ENCODE assay signal across 16 cellular contexts in genomic region chr18:42105382-42105781, GRCh38.
DNase-seq lines count a peak whose midpoint lies in the region; ATAC-seq and TF ChIP-seq lines count a peak whose summit lies in the region.
"Had no signal": no experiment of that assay in that cellular context is flagged by ENCODE, and none has a peak within 500 bp of the region (broad histone marks: within the 10 kb centered on the region; RNA-seq: fewer than 3 reads in every experiment).

No MANE protein-coding gene starts in this region.

- H3K9me2 ChIP-seq in MM.1S (replicated peaks; ENCODE audit: insufficient read depth, low read length), result no peaks in the 10 kb centered on the region
- H3K9me2 ChIP-seq in neural cell (ENCODE audit: insufficient read depth, low read length), result no peaks in the 10 kb centered on the region

- H3K36me3 ChIP-seq in MM.1S (replicated peaks; ENCODE audit: insufficient read depth, low read length) (no peaks in the 10 kb centered on the region), neural cell (ENCODE audit: insufficient read depth, low read length) (no peaks in the 10 kb centered on the region), tibial nerve (no peaks in the 10 kb centered on the region)
- H3K36me3 ChIP-seq: BLaER1 had no signal

- H3F3A ChIP-seq in MM.1S (ENCODE audit: insufficient read depth, low read length) (no peaks in the 10 kb centered on the region), neural cell (ENCODE audit: insufficient read depth, low read length, poor library complexity, severe bottlenecking) (no peaks in the 10 kb centered on the region)

- no peak overlapping the region for H2AFZ ChIP-seq in MM.1S (ENCODE audit: low read length)
- no peak overlapping the region for H2AFZ ChIP-seq in neural cell (ENCODE audit: low read depth, low read length)

- no peaks in the 10 kb centered on the region for H3K9me3 Mint-ChIP-seq in effector memory CD8-positive, alpha-beta T cell
- H3K9me3 Mint-ChIP-seq: CD4-positive, alpha-beta memory T cell; H9 had no signal

- H3K79me2 ChIP-seq in MM.1S (ENCODE audit: low read length) (no peaks in the 10 kb centered on the region), neural cell (replicated peaks; ENCODE audit: insufficient read depth, low read length) (no peaks in the 10 kb centered on the region)

- H3K4me1 ChIP-seq in MM.1S (ENCODE audit: low read length) (no peaks in the 10 kb centered on the region; the same call in 1 of the 2 replicates), tibial nerve (no peaks in the 10 kb centered on the region)
- H3K4me1 ChIP-seq: BLaER1 had no signal

- 89 to 90% methylated on average over 2 of the region's 2 CpGs for WGBS in tibial nerve, 2 donors

- H3K4me3 Mint-ChIP-seq in effector memory CD8-positive, alpha-beta T cell, result no peak overlapping the region
- H3K4me3 Mint-ChIP-seq: CD14-positive monocyte; CD4-positive, alpha-beta memory T cell; H9 had no signal

- H4K20me1 ChIP-seq in MM.1S (ENCODE audit: insufficient read depth, low read length), result no peaks in the 10 kb centered on the region
- no peaks in the 10 kb centered on the region for H4K20me1 ChIP-seq in neural cell (ENCODE audit: insufficient read depth)
- H4K20me1 ChIP-seq: BLaER1 had no signal

- TF ChIP-seq EP300 in neural cell (conservative IDR thresholded peaks at IDR 0.05; ENCODE audit: poor library complexity, severe bottlenecking), result no peak
- TF ChIP-seq EP300 in tibial nerve (IDR thresholded peaks at IDR 0.05), result no peak

- peaks cover under 1% of the 10 kb centered on the region for H3K36me3 Mint-ChIP-seq in effector memory CD8-positive, alpha-beta T cell (ENCODE audit: insufficient read depth)
- H3K36me3 Mint-ChIP-seq: CD14-positive monocyte; CD4-positive, alpha-beta memory T cell had no signal

- intact Hi-C loops in left ventricle myocardium superior (cut with micrococcal nuclease), result no loop called here

- no peaks in the 10 kb centered on the region for H3K27me3 Mint-ChIP-seq in effector memory CD8-positive, alpha-beta T cell
- H3K27me3 Mint-ChIP-seq: CD4-positive, alpha-beta memory T cell had no signal

- no peak overlapping the region for H3K4me2 ChIP-seq in MM.1S (ENCODE audit: low read depth, low read length)
- H3K4me2 ChIP-seq in neural cell (ENCODE audit: low read length), result no peak overlapping the region
- H3K4me2 ChIP-seq: BLaER1 had no signal

- no peak for TF ChIP-seq RAD21 in neural cell (conservative IDR thresholded peaks at IDR 0.05)

- TF ChIP-seq CTCF in MM.1S (IDR thresholded peaks at IDR 0.05; ENCODE audit: low read length) (no peak), neural cell (IDR thresholded peaks at IDR 0.05; ENCODE audit: poor library complexity, severe bottlenecking) (no peak), tibial nerve (IDR thresholded peaks at IDR 0.05) (no peak)

- peaks cover 0 to 3% of the 10 kb centered on the region in 2 donors for H3K4me1 Mint-ChIP-seq in effector memory CD8-positive, alpha-beta T cell (ENCODE audit: low read depth in 2 of 2)
- H3K4me1 Mint-ChIP-seq: CD14-positive monocyte had no signal

- H3K27me3 ChIP-seq in MM.1S (replicated peaks; ENCODE audit: insufficient read depth, low read length), result no peaks in the 10 kb centered on the region
- H3K27me3 ChIP-seq in neural cell (ENCODE audit: insufficient read depth, low read depth, low read length), result no peaks in the 10 kb centered on the region
- H3K27me3 ChIP-seq in tibial nerve, result no peaks in the 10 kb centered on the region
- H3K27me3 ChIP-seq: BLaER1 had no signal

- no peak for ATAC-seq in effector memory CD8-positive, alpha-beta T cell (replicated peaks)
- ATAC-seq in left ventricle myocardium superior, result no peak

- H3K27ac Mint-ChIP-seq in effector memory CD8-positive, alpha-beta T cell, result no peak overlapping the region
- H3K27ac Mint-ChIP-seq: CD14-positive monocyte; CD4-positive, alpha-beta memory T cell; H9 had no signal

- H3K9me3 ChIP-seq in MM.1S (replicated peaks; ENCODE audit: insufficient read depth, low read length) (no peaks in the 10 kb centered on the region), neural cell (ENCODE audit: low read length) (no peaks in the 10 kb centered on the region), tibial nerve (no peaks in the 10 kb centered on the region)
- H3K9me3 ChIP-seq: BLaER1 had no signal

- DNase-seq in NCI-H2107 treated with DMSO at 0.1 percent for 48 hours (lab: John Stamatoyannopoulos, UW; ENCODE audit: unreplicated experiment), result peak; percentile 57
- DNase-seq in NCI-H2107 (lab: John Stamatoyannopoulos, UW), result no peak
- peak; percentile 37 for DNase-seq in MM.1S
- peak; percentile 8 for DNase-seq in NCI-H345 treated with DMSO at 0.1 percent for 48 hours (lab: John Stamatoyannopoulos, UW; ENCODE audit: unreplicated experiment)
- DNase-seq in tibial nerve (ENCODE audit: low spot score in 2 of 2), result no peak
- DNase-seq in effector memory CD8-positive, alpha-beta T cell, result no peak
- DNase-seq in left ventricle myocardium superior, result no peak
- DNase-seq: 8988T; CD4-positive, alpha-beta memory T cell; DMS153; DMS79; GF-D8; H9 had no signal

- H3K9ac ChIP-seq in MM.1S (ENCODE audit: low read length) (no peak overlapping the region), neural cell (ENCODE audit: low read length) (peak overlapping the region; percentile 46)
- H3K9ac ChIP-seq: BLaER1 had no signal

- H3K4me3 ChIP-seq in MM.1S (ENCODE audit: low read length), result no peak overlapping the region
- H3K4me3 ChIP-seq in neural cell (ENCODE audit: low read length), result no peak overlapping the region
- no peak overlapping the region for H3K4me3 ChIP-seq in tibial nerve
- H3K4me3 ChIP-seq: BLaER1 had no signal

- no peak overlapping the region for H3K27ac ChIP-seq in MM.1S (ENCODE audit: low read length)
- H3K27ac ChIP-seq in neural cell (ENCODE audit: low read length), result peak overlapping the region; percentile 90
- no peak overlapping the region for H3K27ac ChIP-seq in tibial nerve
- H3K27ac ChIP-seq: BLaER1 had no signal

- no peak for TF ChIP-seq POLR2A in tibial nerve (IDR thresholded peaks at IDR 0.05)

TF ChIP-seq in neural cell, 6 proteins besides CTCF, POLR2A, EP300 and RAD21:
- TF ChIP-seq TAF1 (IDR thresholded peaks at IDR 0.05; ENCODE audit: low read depth) (no peak), REST (IDR thresholded peaks at IDR 0.05; ENCODE audit: borderline replicate concordance) (no peak)

Comparison
In these comparisons a context has a peak if more than half of its experiments do, and no peak if none do; other contexts are left out.
1. DNase-seq: peak in NCI-H2107 treated with DMSO at 0.1 percent for 48 hours (single experiment), MM.1S (single experiment) and NCI-H345 treated with DMSO at 0.1 percent for 48 hours (single experiment); none in NCI-H2107 (single experiment), tibial nerve (0 of 2), effector memory CD8-positive, alpha-beta T cell (0 of 3) and left ventricle myocardium superior (single experiment).